In the genomic region with DNA sequence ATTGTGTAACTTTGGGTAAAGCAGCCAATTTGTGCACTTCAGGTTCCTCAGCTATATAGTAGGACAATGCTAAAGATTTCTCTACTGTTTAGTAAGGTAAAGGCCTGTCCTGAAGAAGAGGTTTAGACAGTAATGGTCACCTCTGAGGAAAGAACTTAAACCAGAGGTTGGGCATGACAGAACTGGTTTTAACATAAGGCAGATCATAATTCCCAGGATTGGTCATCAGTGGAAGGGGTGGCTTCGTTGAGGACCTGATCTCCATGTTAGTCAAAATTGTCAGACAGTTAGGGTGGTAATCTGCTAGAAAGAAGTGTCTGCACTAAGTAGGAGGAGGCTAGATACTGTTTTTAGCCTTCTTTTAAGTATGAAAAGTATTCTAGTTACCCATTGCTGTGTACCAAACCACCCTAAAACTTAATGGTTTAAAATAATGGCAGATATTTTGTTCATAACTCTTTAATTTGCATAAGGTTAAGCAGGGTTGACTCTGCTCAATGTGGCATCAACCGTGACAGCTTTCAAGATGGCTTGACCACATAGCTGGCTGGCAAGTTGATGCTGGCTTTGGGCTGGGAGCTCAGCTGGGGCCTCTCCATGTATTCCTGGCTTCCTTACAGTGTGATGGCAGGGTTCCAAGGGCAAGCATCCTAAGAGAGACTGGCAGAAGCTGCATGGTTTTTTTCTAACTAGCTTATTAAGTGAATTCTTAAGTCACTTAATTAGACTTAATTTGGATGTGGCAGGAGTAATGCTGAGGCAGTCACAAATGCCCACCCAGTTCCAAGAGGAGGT, we compare ENCODE assay signal across 13 cellular contexts. TPM values are rescaled to one million over a fixed set of nuclear protein-coding genes. Genes with fewer than 3 reads are reported as not detected.
DNase-seq lines count a peak whose midpoint lies in the region; ATAC-seq and TF ChIP-seq lines count a peak whose summit lies in the region.
"Had no signal": no experiment of that assay in that cellular context is flagged by ENCODE, and none has a peak within 500 bp of the region (broad histone marks: within the 10 kb centered on the region; RNA-seq: fewer than 3 reads in every experiment).

No MANE protein-coding gene starts in this region.

- intact Hi-C loops in CD4-positive, alpha-beta T cell (cut with DNase I, micrococcal nuclease) = no loop called here

- H3K9me3 Mint-ChIP-seq in CD4-positive, alpha-beta T cell = no peaks in the 10 kb centered on the region
- H3K9me3 Mint-ChIP-seq: stimulated activated naive CD8-positive, alpha-beta T cell treated with anti-CD3 and anti-CD28 coated beads, Interleukin-15, Interleukin-2, amounts not matched to agents 100 ng/mL and 50 ng/mL, for 24 hours had no signal

- POLR2A ChIA-PET in CD4-positive, alpha-beta T cell (lab: Charles Lee) = no interaction called here

- DNase-seq in DMS79 (lab: John Stamatoyannopoulos, UW) (peak; percentile 16), Karpas-422 (peak; percentile 47), brain microvascular endothelial cell (peak; percentile 8), nucleus accumbens (lab: John Stamatoyannopoulos, UW) (peak in 43 of 56 donors; percentile 0 to 63 (median 5))
- no peak for DNase-seq in stimulated activated CD4-positive, alpha-beta T cell treated with anti-CD3 and anti-CD28 coated beads, Interleukin-2, amount 100 ng/mL, for 24 hours
- DNase-seq in CD4-positive, alpha-beta T cell = no peak
- DNase-seq: activated CD4-positive, alpha-beta T cell treated with anti-CD3 and anti-CD28 coated beads for 4 hours; activated naive CD4-positive, alpha-beta T cell; NCI-H187; stimulated activated CD4-positive, alpha-beta T cell treated with anti-CD3 and anti-CD28 coated beads, Interleukin-15, amount 100 ng/mL, for 24 hours had no signal

- H2AFZ ChIP-seq in Karpas-422 (ENCODE audit: low read length) = no peak overlapping the region

- H3K79me2 ChIP-seq in Karpas-422 (ENCODE audit: low read length) = peaks cover 85% of the 10 kb centered on the region

- no peaks in the 10 kb centered on the region for H3K9me3 ChIP-seq in Karpas-422 (ENCODE audit: low read length)
- no peaks in the 10 kb centered on the region for H3K9me3 ChIP-seq in CD4-positive, alpha-beta T cell (ENCODE audit: control insufficient read depth, low read length)

- no peaks in the 10 kb centered on the region for H3K9me2 ChIP-seq in Karpas-422 (replicated peaks; ENCODE audit: insufficient read depth, low read length)

- no peak overlapping the region for H3K27ac Mint-ChIP-seq in CD4-positive, alpha-beta T cell
- H3K27ac Mint-ChIP-seq: stimulated activated naive CD8-positive, alpha-beta T cell treated with anti-CD3 and anti-CD28 coated beads, Interleukin-15, Interleukin-2, amounts not matched to agents 100 ng/mL and 50 ng/mL, for 24 hours had no signal

- no peak overlapping the region for H3K4me3 ChIP-seq in Karpas-422 (ENCODE audit: low read length)
- H3K4me3 ChIP-seq in brain microvascular endothelial cell (ENCODE audit: low read depth, low read length) = no peak overlapping the region
- H3K4me3 ChIP-seq: dorsolateral prefrontal cortex had no signal

- in situ Hi-C loops in brain microvascular endothelial cell (cut with HindIII; ENCODE audit: low pct_ligation_motif_present, low sequenced_read_pairs) = no loop called here

- H3K27ac ChIP-seq in Karpas-422 (ENCODE audit: low read length) (peak overlapping the region; percentile 26; the same call in 1 of the 2 replicates), brain microvascular endothelial cell (peak overlapping the region; percentile 93)
- no peak overlapping the region for H3K27ac ChIP-seq in CD4-positive, alpha-beta T cell (ENCODE audit: low read depth, low read length)
- H3K27ac ChIP-seq: dorsolateral prefrontal cortex had no signal

- ATAC-seq in GM21381 (IDR thresholded peaks at IDR 0.05; ENCODE audit: unreplicated experiment) = no peak
- no peak for ATAC-seq in CD4-positive, alpha-beta T cell (ENCODE audit: poor library complexity)

- CTCF ChIA-PET in CD4-positive, alpha-beta T cell (lab: Charles Lee) = interaction anchor here (1.2 kb wide), 1 partner anchor 9 kb away, joined by 3 read pairs; no protein-coding TSS in a partner anchor

- H3K4me3 Mint-ChIP-seq in CD4-positive, alpha-beta T cell = no peak overlapping the region
- H3K4me3 Mint-ChIP-seq: stimulated activated naive CD8-positive, alpha-beta T cell treated with anti-CD3 and anti-CD28 coated beads, Interleukin-15, Interleukin-2, amounts not matched to agents 100 ng/mL and 50 ng/mL, for 24 hours had no signal

- no peak overlapping the region for H3K9ac ChIP-seq in Karpas-422 (ENCODE audit: low read length)

- H3K4me2 ChIP-seq in Karpas-422 (ENCODE audit: low read depth, low read length, poor library complexity, severe bottlenecking) = peak overlapping the region; percentile 43

- no peaks in the 10 kb centered on the region for H3K27me3 ChIP-seq in Karpas-422 (ENCODE audit: low read length)
- H3K27me3 ChIP-seq in brain microvascular endothelial cell (replicated peaks) = no peaks in the 10 kb centered on the region
- H3K27me3 ChIP-seq in CD4-positive, alpha-beta T cell (ENCODE audit: control insufficient read depth, insufficient read depth, low read length) = no peaks in the 10 kb centered on the region

- no peaks in the 10 kb centered on the region for H3K27me3 Mint-ChIP-seq in CD4-positive, alpha-beta T cell
- H3K27me3 Mint-ChIP-seq: stimulated activated naive CD8-positive, alpha-beta T cell treated with anti-CD3 and anti-CD28 coated beads, Interleukin-15, Interleukin-2, amounts not matched to agents 100 ng/mL and 50 ng/mL, for 24 hours had no signal

- H3K4me1 ChIP-seq in Karpas-422 (ENCODE audit: low read length) = peaks cover 36% of the 10 kb centered on the region

- TF ChIP-seq CTCF in brain microvascular endothelial cell (IDR thresholded peaks at IDR 0.05; ENCODE audit: low read depth, low read length, missing control alignments) = no peak
- TF ChIP-seq CTCF in CD4-positive, alpha-beta T cell (IDR thresholded peaks at IDR 0.05) = no peak

- H3K36me3 ChIP-seq in Karpas-422 (ENCODE audit: insufficient read depth, low read length) (no peaks in the 10 kb centered on the region), brain microvascular endothelial cell (replicated peaks) (no peaks in the 10 kb centered on the region)

- H3K4me1 Mint-ChIP-seq in CD4-positive, alpha-beta T cell (ENCODE audit: low read depth) = peaks cover 23% of the 10 kb centered on the region

- peaks cover 14% of the 10 kb centered on the region for H3K36me3 Mint-ChIP-seq in CD4-positive, alpha-beta T cell (ENCODE audit: low read depth)

- no peaks in the 10 kb centered on the region for H4K20me1 ChIP-seq in Karpas-422 (ENCODE audit: insufficient read depth, low read depth, low read length)

RNA-seq across cellular contexts. Expression of a gene that starts 4.3 kb away (rescaled TPM):
- total RNA-seq in Karpas-422 (2014; rRNA removed; shearing (Covaris generic); ENCODE audit: low replicate concordance) = 7.2 and 17.0 TPM in 2 replicates
- total RNA-seq in CD4-positive, alpha-beta T cell = 1 to 10 TPM; 3.8 to 4.1 TPM

Comparison
In these comparisons a context has a peak if more than half of its experiments do, and no peak if none do; other contexts are left out.
1. DNase-seq: peak in DMS79 (single experiment), Karpas-422 (single experiment), brain microvascular endothelial cell (single experiment) and nucleus accumbens (43 of 56); none in stimulated activated CD4-positive, alpha-beta T cell treated with anti-CD3 and anti-CD28 coated beads, Interleukin-2, amount 100 ng/mL, for 24 hours (0 of 2) and CD4-positive, alpha-beta T cell (0 of 10).